In the genomic region with DNA sequence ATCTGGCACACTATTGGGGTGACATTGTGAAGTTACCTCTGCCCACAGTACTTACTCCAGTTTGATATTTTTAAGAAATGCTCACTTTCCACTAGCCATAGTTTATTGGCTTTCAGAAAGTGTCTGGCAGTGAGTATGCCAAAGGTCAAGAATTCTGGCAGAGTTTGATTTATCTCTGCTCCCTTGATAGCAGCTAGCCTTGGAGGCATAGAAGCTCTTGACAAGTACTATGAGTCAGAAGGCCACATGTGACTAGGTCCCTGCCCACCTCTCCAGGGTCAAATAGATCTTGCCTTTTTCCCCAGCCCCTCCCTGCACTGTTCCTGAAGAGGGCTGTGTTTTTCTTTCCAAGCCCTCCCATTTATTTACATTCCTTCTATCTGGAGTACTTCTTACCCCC, we compare ENCODE assay signal across 15 cellular contexts.
DNase-seq lines count a peak whose midpoint lies in the region; TF ChIP-seq lines count a peak whose summit lies in the region.
"Had no signal": no experiment of that assay in that cellular context is flagged by ENCODE, and none has a peak within 500 bp of the region (broad histone marks: within the 10 kb centered on the region; RNA-seq: fewer than 3 reads in every experiment).

No MANE protein-coding gene starts in this region.

- no peak overlapping the region for H2AFZ ChIP-seq in mesenchymal stem cell (ENCODE audit: low read depth, low read length)

- H3K9ac ChIP-seq in mesenchymal stem cell (ENCODE audit: low read length): no peak overlapping the region

- no peak overlapping the region for H4K8ac ChIP-seq in mesenchymal stem cell (ENCODE audit: low read length)

- H3K27me3 ChIP-seq in mesenchymal stem cell (ENCODE audit: control insufficient read depth in 1 of 2, insufficient read depth in 1 of 2, low read length in 2 of 2): no peaks in the 10 kb centered on the region

- H3K36me3 ChIP-seq in mesenchymal stem cell (ENCODE audit: control insufficient read depth in 1 of 2, insufficient read depth in 2 of 2, low read depth in 1 of 2, low read length in 2 of 2): no peaks in the 10 kb centered on the region

- H3K79me1 ChIP-seq in mesenchymal stem cell (replicated peaks; ENCODE audit: low read length, poor library complexity, severe bottlenecking): peaks cover 26% of the 10 kb centered on the region

- H2BK15ac ChIP-seq in mesenchymal stem cell (ENCODE audit: low read depth, poor library complexity, severe bottlenecking): no peak overlapping the region

- no peak overlapping the region for H2BK12ac ChIP-seq in mesenchymal stem cell (ENCODE audit: low read length in 2 of 2)

- H4K91ac ChIP-seq in mesenchymal stem cell (ENCODE audit: low read length): no peak overlapping the region

- H2AK5ac ChIP-seq in mesenchymal stem cell (ENCODE audit: low read length, severe bottlenecking): no peak overlapping the region

- H3K18ac ChIP-seq in mesenchymal stem cell (ENCODE audit: low read depth in 1 of 2, low read length in 2 of 2): no peak overlapping the region

- TF ChIP-seq CTCF in choroid plexus epithelial cell (conservative IDR thresholded peaks at IDR 0.05; ENCODE audit: low read depth, low read length): no peak

- DNase-seq in AG20443 (ENCODE audit: low spot score) (peak; percentile 25), HUDEP-2 (lab: John Stamatoyannopoulos, UW; ENCODE audit: unreplicated experiment in 76 of 76) (peak in 59 of 76 experiments; percentile 1 to 75 (median 32)), choroid plexus epithelial cell (ENCODE audit: low read depth) (peak; percentile 18), mesenchymal stem cell (peak; percentile 4), NCI-H1105 (lab: John Stamatoyannopoulos, UW) (no peak), MV-4-11 (lab: John Stamatoyannopoulos, UW) (no peak)
- DNase-seq in activated naive CD4-positive, alpha-beta T cell treated with anti-CD3 and anti-CD28 coated beads, Interleukin-2, amount 50 U/mL, for 16 hours: no peak
- no peak for DNase-seq in activated effector memory CD4-positive, alpha-beta T cell treated with anti-CD3 and anti-CD28 coated beads, Interleukin-2, amount 50 U/mL, for 16 hours
- DNase-seq: activated CD4-positive, alpha-beta T cell treated with anti-CD3 and anti-CD28 coated beads for 48 hours; activated naive CD4-positive, alpha-beta T cell; CD4-positive, alpha-beta memory T cell; hippocampal formation; naive thymus-derived CD8-positive, alpha-beta T cell; SIG-M5; stimulated activated naive B cell treated with anti-CD40 and anti-IgM and Interleukin-4, amounts not matched to agents 10 μg/mL and 1 μg/mL and 100 μg/mL, for 72 hours had no signal

- no peak overlapping the region for H2BK5ac ChIP-seq in mesenchymal stem cell (ENCODE audit: low read depth, low read length, poor library complexity, severe bottlenecking)

- H3K4me2 ChIP-seq in mesenchymal stem cell (ENCODE audit: low read length, poor library complexity, severe bottlenecking): no peak overlapping the region

- no peaks in the 10 kb centered on the region for H3K9me3 ChIP-seq in mesenchymal stem cell (ENCODE audit: control insufficient read depth, low read length)

- H3K23ac ChIP-seq in mesenchymal stem cell (ENCODE audit: low read length in 2 of 2): no peak overlapping the region

- no peak overlapping the region for H3K4me3 ChIP-seq in choroid plexus epithelial cell (ENCODE audit: low read depth, low read length)
- H3K4me3 ChIP-seq in mesenchymal stem cell (ENCODE audit: insufficient read depth in 1 of 2, low read depth in 1 of 2, low read length in 2 of 2): no peak overlapping the region

- H3K4ac ChIP-seq in mesenchymal stem cell (ENCODE audit: low read depth in 1 of 2, low read length in 2 of 2): no peak overlapping the region

- no peak overlapping the region for H3K27ac ChIP-seq in mesenchymal stem cell (ENCODE audit: low read length, poor library complexity, severe bottlenecking)

- H3K4me1 ChIP-seq in mesenchymal stem cell (ENCODE audit: control insufficient read depth, insufficient read depth, low read depth, low read length): no peaks in the 10 kb centered on the region

- H2BK120ac ChIP-seq in mesenchymal stem cell (ENCODE audit: low read depth, low read length): no peak overlapping the region

- H3K14ac ChIP-seq in mesenchymal stem cell (ENCODE audit: low read length in 2 of 2): no peak overlapping the region

Comparison
In these comparisons a context has a peak if more than half of its experiments do, and no peak if none do; other contexts are left out.
1. DNase-seq: peak in AG20443 (single experiment), HUDEP-2 (59 of 76), choroid plexus epithelial cell (single experiment) and mesenchymal stem cell (single experiment); none in activated naive CD4-positive, alpha-beta T cell treated with anti-CD3 and anti-CD28 coated beads, Interleukin-2, amount 50 U/mL, for 16 hours (single experiment), activated effector memory CD4-positive, alpha-beta T cell treated with anti-CD3 and anti-CD28 coated beads, Interleukin-2, amount 50 U/mL, for 16 hours (single experiment), NCI-H1105 (single experiment) and MV-4-11 (single experiment).